ENCODE assay signal across 15 cellular contexts in genomic region chr1:11847667-11848445, GRCh38. TPM values are rescaled to one million over a fixed set of nuclear protein-coding genes. Genes with fewer than 3 reads are reported as not detected.
A peak's percentile ranks its signal among the peaks of the same experiment; 100 is the strongest.
DNase-seq lines count a peak whose midpoint lies in the region; ATAC-seq, FAIRE-seq and TF ChIP-seq lines count a peak whose summit lies in the region.
"Had no signal": no experiment of that assay in that cellular context is flagged by ENCODE, and none has a peak within 500 bp of the region (broad histone marks: within the 10 kb centered on the region; RNA-seq: fewer than 3 reads in every experiment).

TSS of gene NPPA (minus strand) at chr1:11847783. CDS start at chr1:11847684, 99 bp downstream.

- H2AFZ ChIP-seq in smooth muscle cell (ENCODE audit: low read depth): no peak within 1 kb of the TSS

- no peak for TF ChIP-seq POLR2A in GM12892 (IDR thresholded peaks at IDR 0.05; ENCODE audit: low read depth, low read length)

- no peaks in the 10 kb centered on the region for H3K9me3 ChIP-seq in smooth muscle cell (replicated peaks; ENCODE audit: low read depth)
- H3K9me3 ChIP-seq: gastroesophageal sphincter, left lung had no signal

- ATAC-seq in HG03520 (IDR thresholded peaks at IDR 0.05; ENCODE audit: unreplicated experiment): no peak
- ATAC-seq: gastroesophageal sphincter, left lung had no signal

- DNase-seq in AG08395 (ENCODE audit: low spot score) (peak; percentile 31), GM03348 (ENCODE audit: low spot score) (peak; percentile 48), NCI-H2196 (lab: John Stamatoyannopoulos, UW; ENCODE audit: unreplicated experiment) (peak; percentile 94), cardiac fibroblast (ENCODE audit: low read depth in 2 of 2) (peak; percentile 11 to 15), smooth muscle cell (lab: John Stamatoyannopoulos, UW; ENCODE audit: unreplicated experiment) (no peak), GM12892 (ENCODE audit: insufficient read length) (no peak)
- no peak for DNase-seq in activated CD4-positive, alpha-beta T cell treated with anti-CD3 and anti-CD28 coated beads for 48 hours
- DNase-seq: activated CD4-positive, alpha-beta T cell treated with anti-CD3 and anti-CD28 coated beads, Interleukin-2, amount 50 U/mL, for 1 hour; activated naive CD4-positive, alpha-beta T cell; dermis blood vessel endothelial cell; stimulated activated CD4-positive, alpha-beta T cell treated with anti-CD3 and anti-CD28 coated beads, Interleukin-4, amount 100 ng/mL, for 24 hours had no signal

- no peak within 1 kb of the TSS for H3K9ac ChIP-seq in smooth muscle cell (ENCODE audit: low read depth)

- H3K36me3 ChIP-seq in smooth muscle cell (ENCODE audit: low read depth): no peaks in the 10 kb centered on the region

- H3K27ac ChIP-seq in smooth muscle cell (ENCODE audit: low read depth): no peak within 1 kb of the TSS
- H3K27ac ChIP-seq: gastroesophageal sphincter, left lung had no signal

- H3K79me2 ChIP-seq in smooth muscle cell (ENCODE audit: low read depth): no peaks in the 10 kb centered on the region

- 92% methylated on average over 18 of the region's 18 CpGs for WGBS in smooth muscle cell (ENCODE audit: low lambda C conversion rate)

- no peaks in the 10 kb centered on the region for H3F3A ChIP-seq in smooth muscle cell (ENCODE audit: low read depth)

- no peaks in the 10 kb centered on the region for H3K27me3 ChIP-seq in smooth muscle cell (ENCODE audit: low read depth)

- no peak within 1 kb of the TSS for H3K4me2 ChIP-seq in smooth muscle cell

- FAIRE-seq in GM12892 (lab: Jason Lieb, UNC): no peak

- no peak for TF ChIP-seq CTCF in cardiac fibroblast (IDR thresholded peaks at IDR 0.05; ENCODE audit: low read depth, low read length)
- no peak for TF ChIP-seq CTCF in smooth muscle cell (IDR thresholded peaks at IDR 0.05; ENCODE audit: borderline replicate concordance, insufficient read depth, poor library complexity, severe bottlenecking)

- H3K4me1 ChIP-seq in smooth muscle cell (ENCODE audit: low read depth): no peaks in the 10 kb centered on the region
- H3K4me1 ChIP-seq: gastroesophageal sphincter had no signal

- no peak within 1 kb of the TSS for H3K4me3 ChIP-seq in cardiac fibroblast (replicated peaks in 1 of 2; ENCODE audit: low read depth in 2 of 2, low read length in 2 of 2)
- no peak within 1 kb of the TSS for H3K4me3 ChIP-seq in smooth muscle cell
- H3K4me3 ChIP-seq: gastroesophageal sphincter, left lung had no signal

- peaks cover 28% of the 10 kb centered on the region for H4K20me1 ChIP-seq in smooth muscle cell (ENCODE audit: low read depth)

RNA-seq across cellular contexts. Expression of gene NPPA, which starts in this region (rescaled TPM):
- not detected in 2 replicates for total RNA-seq in smooth muscle cell
- polyA plus RNA-seq in smooth muscle cell: 0.48 and 1.4 TPM in 2 replicates
- polyA plus RNA-seq in GM12892 (2012; ENCODE audit: missing spikeins): 0.83 TPM
- total RNA-seq: dermis blood vessel endothelial cell, omental fat pad had no signal

Comparison
In these comparisons a context has a peak if more than half of its experiments do, and no peak if none do; other contexts are left out.
1. DNase-seq: peak in AG08395 (single experiment), GM03348 (single experiment), NCI-H2196 (single experiment) and cardiac fibroblast (2 of 2); none in smooth muscle cell (single experiment), GM12892 (single experiment) and activated CD4-positive, alpha-beta T cell treated with anti-CD3 and anti-CD28 coated beads for 48 hours (single experiment).